ENCODE assay signal across 27 cellular contexts in the genomic region with DNA sequence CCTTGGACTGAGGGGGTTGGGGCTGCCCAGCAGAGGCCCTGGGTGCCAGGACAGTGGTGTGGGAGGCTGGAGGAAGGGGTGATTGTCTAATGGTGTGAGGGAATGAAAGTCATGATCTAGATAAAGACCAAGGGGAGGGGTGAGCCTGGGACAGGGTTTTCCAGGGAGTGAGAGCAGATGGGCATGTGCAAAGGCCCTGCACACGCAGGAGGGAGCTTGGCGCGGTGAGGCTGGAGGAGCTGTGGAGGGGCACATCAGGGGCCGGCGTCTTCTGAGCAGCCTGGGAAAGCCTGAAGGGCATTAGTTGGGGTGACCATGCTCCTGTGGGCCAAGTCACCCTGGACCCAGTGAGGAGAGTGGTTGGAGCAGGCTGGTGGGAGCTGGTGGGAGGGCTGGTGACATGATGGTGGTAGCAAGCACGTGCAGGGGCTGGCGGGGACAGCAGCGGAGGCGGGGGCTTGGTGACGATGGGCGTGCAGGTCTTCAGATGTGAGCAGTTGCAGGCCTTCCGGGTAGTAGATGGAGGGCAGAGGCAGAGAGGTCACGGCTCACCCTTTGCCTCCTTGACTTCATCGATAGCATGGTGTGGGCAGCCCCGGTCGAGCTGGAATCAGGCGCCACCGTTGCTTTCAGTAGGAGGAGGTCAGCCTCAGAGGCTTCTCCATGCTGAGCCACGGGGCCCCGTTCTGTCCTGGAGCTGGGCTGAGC. TPM values are rescaled to one million over a fixed set of nuclear protein-coding genes. Genes with fewer than 3 reads are reported as not detected.
"Had no signal": no experiment of that assay in that cellular context is flagged by ENCODE, and none has a peak within 500 bp of the region (broad histone marks: within the 10 kb centered on the region; RNA-seq: fewer than 3 reads in every experiment).

No MANE protein-coding gene starts in this region.

- H3K27ac ChIP-seq: ascending aorta had no signal

- DNase-seq: activated CD4-positive, alpha-beta T cell treated with anti-CD3 and anti-CD28 coated beads for 48 hours; activated CD4-positive, alpha-beta T cell treated with anti-CD3 and anti-CD28 coated beads, Interleukin-2, amount 50 U/mL, for 48 hours; activated CD4-positive, CD25-positive, alpha-beta regulatory T cell treated with anti-CD3 and anti-CD28 coated beads, Interleukin-2, amount 50 U/mL, for 72 hours; activated CD8-positive, alpha-beta memory T cell treated with anti-CD3 and anti-CD28 coated beads, Interleukin-2, amount 10 ng/mL, durations not matched to agents 7 days and 5 days; activated effector memory CD4-positive, alpha-beta T cell treated with Interleukin-2 at 50 U/mL for 16 hours; activated naive CD4-positive, alpha-beta T cell; activated T-cell treated with anti-CD3 and anti-CD28 coated beads, Interleukin-2, amount 50 U/mL, for 24 hours; MG63; NCI-H1105; NCI-H1436; NCI-H1694 treated with DMSO at 0.1 percent for 48 hours; NCI-H2029 treated with DMSO at 0.1 percent for 48 hours; NCI-H345; NCI-H510A; NCI-H526 treated with DMSO at 0.1 percent for 48 hours; NCI-H82; NK-92 treated with Interleukin-12 subunit alpha and Interleukin-12 subunit beta, amount 100 ng/mL, for 24 hours; OCI-M1; RPMI8226; SHP77 treated with DMSO at 0.1 percent for 48 hours had no signal

- H3K4me1 Mint-ChIP-seq: activated CD8-positive, alpha-beta memory T cell treated with anti-CD3 and anti-CD28 coated beads, Interleukin-2, amount 10 ng/mL, durations not matched to agents 7 days and 5 days; brain had no signal

- H3K4me3 ChIP-seq: ascending aorta, MG63 had no signal

- H3K27ac Mint-ChIP-seq: activated CD8-positive, alpha-beta memory T cell treated with anti-CD3 and anti-CD28 coated beads, Interleukin-2, amount 10 ng/mL, durations not matched to agents 7 days and 5 days; activated naive CD4-positive, alpha-beta T cell treated with anti-CD3 and anti-CD28 coated beads, Interleukin-2, amount 50 U/mL, for 24 hours; activated T-cell treated with anti-CD3 and anti-CD28 coated beads, Interleukin-2, amount 50 U/mL, for 24 hours; activated T-helper 1 cell treated with anti-CD3 and anti-CD28 coated beads, Interleukin-12 subunit alpha, Interleukin-12 subunit beta, Interleukin-2, Interleukin-4 antibody, amounts not matched to agents 30 ng/mL and 10 ng/mL and 1 ng/mL, durations not matched to agents 14 hours and 24 hours and 36 hours; brain; T-helper 1 cell treated with Interleukin-12 subunit alpha and Interleukin-12 subunit beta and Interleukin-4 antibody, amounts not matched to agents 30 μg/mL and 1 μg/mL, for 36 hours had no signal

- H3K9me3 Mint-ChIP-seq: activated naive CD4-positive, alpha-beta T cell treated with anti-CD3 and anti-CD28 coated beads, Interleukin-2, amount 50 U/mL, for 24 hours; activated T-cell treated with anti-CD3 and anti-CD28 coated beads, Interleukin-2, amount 50 U/mL, for 24 hours; activated T-helper 1 cell treated with anti-CD3 and anti-CD28 coated beads, Interleukin-12 subunit alpha, Interleukin-12 subunit beta, Interleukin-2, Interleukin-4 antibody, amounts not matched to agents 30 ng/mL and 10 ng/mL and 1 ng/mL, durations not matched to agents 14 hours and 24 hours and 36 hours; brain; T-helper 1 cell treated with Interleukin-12 subunit alpha and Interleukin-12 subunit beta and Interleukin-4 antibody, amounts not matched to agents 30 μg/mL and 1 μg/mL, for 36 hours had no signal

- H3K27me3 ChIP-seq: ascending aorta, MG63 had no signal

- H3K4me1 ChIP-seq: ascending aorta had no signal

- H3K9me3 ChIP-seq: ascending aorta, MG63 had no signal

- ATAC-seq: activated CD8-positive, alpha-beta memory T cell treated with anti-CD3 and anti-CD28 coated beads, Interleukin-2, amount 10 ng/mL, durations not matched to agents 7 days and 5 days; Panc1 had no signal

- H3K27me3 Mint-ChIP-seq: activated CD8-positive, alpha-beta memory T cell treated with anti-CD3 and anti-CD28 coated beads, Interleukin-2, amount 10 ng/mL, durations not matched to agents 7 days and 5 days; activated naive CD4-positive, alpha-beta T cell treated with anti-CD3 and anti-CD28 coated beads, Interleukin-2, amount 50 U/mL, for 24 hours; activated T-cell treated with anti-CD3 and anti-CD28 coated beads, Interleukin-2, amount 50 U/mL, for 24 hours; brain had no signal

- H3K4me3 Mint-ChIP-seq: activated CD8-positive, alpha-beta memory T cell treated with anti-CD3 and anti-CD28 coated beads, Interleukin-2, amount 10 ng/mL, durations not matched to agents 7 days and 5 days; activated naive CD4-positive, alpha-beta T cell treated with anti-CD3 and anti-CD28 coated beads, Interleukin-2, amount 50 U/mL, for 24 hours; activated T-cell treated with anti-CD3 and anti-CD28 coated beads, Interleukin-2, amount 50 U/mL, for 24 hours; activated T-helper 1 cell treated with anti-CD3 and anti-CD28 coated beads, Interleukin-12 subunit alpha, Interleukin-12 subunit beta, Interleukin-2, Interleukin-4 antibody, amounts not matched to agents 30 ng/mL and 10 ng/mL and 1 ng/mL, durations not matched to agents 14 hours and 24 hours and 36 hours; brain; T-helper 1 cell treated with Interleukin-12 subunit alpha and Interleukin-12 subunit beta and Interleukin-4 antibody, amounts not matched to agents 30 μg/mL and 1 μg/mL, for 36 hours had no signal

RNA-seq across cellular contexts. Expression of a gene that starts 20.2 kb away (rescaled TPM):
- total RNA-seq: activated T-helper 1 cell treated with anti-CD3 and anti-CD28 coated beads, Interleukin-12 subunit alpha, Interleukin-12 subunit beta, Interleukin-2, Interleukin-4 antibody, amounts not matched to agents 30 ng/mL and 10 ng/mL and 1 ng/mL, durations not matched to agents 14 hours and 24 hours and 36 hours; SK-MEL-5 had no signal
